Comparison of ENCODE assay signal across 18 cellular contexts in the genomic region with DNA sequence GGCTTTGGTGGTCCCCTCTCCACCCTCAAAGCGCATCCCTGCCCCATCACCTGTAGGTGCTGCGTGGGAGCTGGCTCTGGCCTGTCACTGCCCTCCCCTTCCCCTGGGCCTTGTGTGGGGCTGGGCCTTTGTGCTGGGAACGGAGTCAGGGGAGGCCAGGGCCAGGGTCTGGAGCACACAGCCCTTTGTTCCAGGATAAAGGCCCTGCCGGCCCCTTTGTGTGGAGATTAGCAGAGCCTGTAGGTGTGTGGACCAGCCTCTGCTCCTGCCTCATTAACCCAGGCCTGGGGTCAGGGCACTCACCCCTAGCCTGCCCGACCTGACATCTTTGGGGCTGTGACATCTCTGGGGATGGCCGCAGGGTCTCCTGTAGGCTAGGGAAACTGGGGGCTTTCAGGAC. TPM values are rescaled to one million over a fixed set of nuclear protein-coding genes. Genes with fewer than 3 reads are reported as not detected.
A peak's percentile ranks its signal among the peaks of the same experiment; 100 is the strongest.
DNase-seq lines count a peak whose midpoint lies in the region; ATAC-seq and TF ChIP-seq lines count a peak whose summit lies in the region.
"Had no signal": no experiment of that assay in that cellular context is flagged by ENCODE, and none has a peak within 500 bp of the region (broad histone marks: within the 10 kb centered on the region; RNA-seq: fewer than 3 reads in every experiment).

No MANE protein-coding gene starts in this region.

- H3K4me1 Mint-ChIP-seq in nephron progenitor cell: peaks cover 90% of the 10 kb centered on the region

- peak overlapping the region; percentile 82 for H3K4me3 Mint-ChIP-seq in nephron progenitor cell

- H3K27me3 Mint-ChIP-seq in nephron progenitor cell (ENCODE audit: low read depth, poor library complexity): no peaks in the 10 kb centered on the region

- ATAC-seq in Right ventricle myocardium inferior (no peak), upper lobe of left lung (ENCODE audit: low FRiP score in 2 of 2) (no peak), HG03432 (IDR thresholded peaks at IDR 0.05; ENCODE audit: unreplicated experiment) (no peak)
- ATAC-seq: GM12878 had no signal

- peak overlapping the region; percentile 98 for H3K4me2 ChIP-seq in hepatocyte

- TF ChIP-seq POLR2A in upper lobe of left lung (IDR thresholded peaks at IDR 0.05): no peak

- intact Hi-C loops in Right ventricle myocardium inferior (cut with DNase I): no loop called here

- 70% methylated on average over 6 of the region's 6 CpGs for WGBS in hepatocyte (ENCODE audit: low lambda C conversion rate, missing lambda C conversion rate)
- 94 to 100% methylated on average over 4 to 6 of the region's 6 CpGs for WGBS in upper lobe of left lung, 2 donors

- TF ChIP-seq EP300 in upper lobe of left lung (IDR thresholded peaks at IDR 0.05): no peak

- peaks cover 81% of the 10 kb centered on the region for H3K79me2 ChIP-seq in hepatocyte

- peak overlapping the region; percentile 61 for H3K27ac Mint-ChIP-seq in nephron progenitor cell

- no peak for DNase-seq in cardiac muscle cell (ENCODE audit: low read depth in 1 of 2, low spot score in 1 of 2)
- DNase-seq in Right ventricle myocardium inferior (ENCODE audit: missing footprints): no peak
- no peak for DNase-seq in hepatocyte (ENCODE audit: low spot score)
- DNase-seq in nephron progenitor cell: no peak
- peak; percentile 16 to 42 for DNase-seq in upper lobe of left lung
- DNase-seq in activated T-cell treated with anti-CD3 and anti-CD28 coated beads for 4 hours: no peak
- DNase-seq in HUDEP-2 (lab: John Stamatoyannopoulos, UW; ENCODE audit: unreplicated experiment in 76 of 76): no peak
- DNase-seq: CD8-positive, alpha-beta memory T cell; DMS79 treated with DMSO at 0.1 percent for 48 hours; GDM1; NCI-H1105 treated with DMSO at 0.1 percent for 48 hours; NCI-H1694 treated with DMSO at 0.1 percent for 48 hours; NCI-H2107; NCI-H2227 treated with DMSO at 0.1 percent for 48 hours; NCI-H524 had no signal

- no peaks in the 10 kb centered on the region for H3K9me3 ChIP-seq in cardiac muscle cell (ENCODE audit: low read depth)
- no peaks in the 10 kb centered on the region for H3K9me3 ChIP-seq in hepatocyte (ENCODE audit: low read depth)
- no peaks in the 10 kb centered on the region for H3K9me3 ChIP-seq in upper lobe of left lung
- H3K9me3 ChIP-seq: BLaER1 treated with 17β-estradiol and CSF1 and Interleukin-3, amounts not matched to agents 10 nM and 100 nM had no signal

- no peak overlapping the region for H2AFZ ChIP-seq in hepatocyte

- no peaks in the 10 kb centered on the region for H3K9me2 ChIP-seq in hepatocyte (replicated peaks; ENCODE audit: insufficient read depth)

- H3K27ac ChIP-seq in cardiac muscle cell (peak overlapping the region; percentile 83), hepatocyte (no peak overlapping the region), upper lobe of left lung (no peak overlapping the region)
- H3K27ac ChIP-seq: BLaER1 treated with 17β-estradiol and CSF1 and Interleukin-3, amounts not matched to agents 10 nM and 100 nM had no signal

- H3K36me3 Mint-ChIP-seq in nephron progenitor cell (ENCODE audit: low read depth): peaks cover 24% of the 10 kb centered on the region
- H3K36me3 Mint-ChIP-seq: CD8-positive, alpha-beta memory T cell had no signal

- H3K4me1 ChIP-seq in cardiac muscle cell (ENCODE audit: low read depth): peaks cover 73% of the 10 kb centered on the region
- H3K4me1 ChIP-seq in hepatocyte (ENCODE audit: insufficient read depth): peaks cover 55% of the 10 kb centered on the region
- peaks cover 26 to 44% (median 40%) of the 10 kb centered on the region in 4 donors for H3K4me1 ChIP-seq in upper lobe of left lung

- H3K27me3 ChIP-seq in cardiac muscle cell (no peaks in the 10 kb centered on the region), hepatocyte (no peaks in the 10 kb centered on the region), upper lobe of left lung (peaks cover 0 to 3% (median 0%) of the 10 kb centered on the region in 4 donors)

- H3K4me3 ChIP-seq in cardiac muscle cell (no peak overlapping the region), hepatocyte (no peak overlapping the region), upper lobe of left lung (no peak overlapping the region)
- H3K4me3 ChIP-seq: GM12878 had no signal

- H3K36me3 ChIP-seq in cardiac muscle cell (peaks cover 20% of the 10 kb centered on the region), hepatocyte (replicated peaks; ENCODE audit: insufficient read depth, low read depth) (no peaks in the 10 kb centered on the region), upper lobe of left lung (peaks cover 0 to 8% (median 3%) of the 10 kb centered on the region in 4 donors)

- H3K9me3 Mint-ChIP-seq in nephron progenitor cell: no peaks in the 10 kb centered on the region
- H3K9me3 Mint-ChIP-seq: CD8-positive, alpha-beta memory T cell had no signal

- TF ChIP-seq CTCF in cardiac muscle cell (IDR thresholded peaks at IDR 0.05; ENCODE audit: low read depth, low read length) (no peak), hepatocyte (IDR thresholded peaks at IDR 0.05; ENCODE audit: poor library complexity) (no peak), nephron progenitor cell (IDR thresholded peaks at IDR 0.05) (no peak), upper lobe of left lung (IDR thresholded peaks at IDR 0.05) (no peak)

- peaks cover 32% of the 10 kb centered on the region for H4K20me1 ChIP-seq in hepatocyte (ENCODE audit: insufficient read depth, poor library complexity, severe bottlenecking)

RNA-seq across cellular contexts. Expression of a gene that starts 8.9 kb away (rescaled TPM):
- 132 and 170 TPM in 2 replicates for total RNA-seq in cardiac muscle cell
- 142 and 206 TPM in 2 replicates for polyA plus RNA-seq in cardiac muscle cell
- 1.6 TPM for total RNA-seq in Right ventricle myocardium inferior
- 5.2 and 11.0 TPM in 2 replicates for total RNA-seq in hepatocyte
- polyA plus RNA-seq in hepatocyte: 21.2 and 22.0 TPM in 2 replicates
- total RNA-seq in upper lobe of left lung: 1 to 10 TPM; 3.1 to 10.0 (median 7.2) TPM
- total RNA-seq: GM12878 had no signal

Comparison
In these comparisons a context has a peak if more than half of its experiments do, and no peak if none do; other contexts are left out.
1. RNA of a gene that starts 8.9 kb away (total RNA-seq): 132 to 170 TPM in cardiac muscle cell; 5.2 to 11.0 TPM in hepatocyte, 3.1 to 10.0 TPM in upper lobe of left lung and 1.6 TPM in Right ventricle myocardium inferior (single experiment); every median in the first group is over 10 times any median in the second.
2. DNase-seq: peak in upper lobe of left lung (2 of 2); none in cardiac muscle cell (0 of 2), Right ventricle myocardium inferior (single experiment), hepatocyte (single experiment), nephron progenitor cell (single experiment), activated T-cell treated with anti-CD3 and anti-CD28 coated beads for 4 hours (single experiment) and HUDEP-2 (0 of 76).